Comparison of ENCODE assay signal across 8 cellular contexts in genomic region chr19:45402469-45403070, GRCh38. TPM values are rescaled to one million over a fixed set of nuclear protein-coding genes. Genes with fewer than 3 reads are reported as not detected.
DNase-seq lines count a peak whose midpoint lies in the region; ATAC-seq and TF ChIP-seq lines count a peak whose summit lies in the region.

No MANE protein-coding gene starts in this region.

- ATAC-seq in PC-3: no peak
- no peak for ATAC-seq in GM21367 (IDR thresholded peaks at IDR 0.05; ENCODE audit: unreplicated experiment)

- no peak for TF ChIP-seq EP300 in sigmoid colon (IDR thresholded peaks at IDR 0.05)

- WGBS in sigmoid colon, 2 donors: 7 to 17% methylated on average over 32 of the region's 32 CpGs

- no peaks in the 10 kb centered on the region for H3K27me3 ChIP-seq in PC-3 (ENCODE audit: low read length)
- peaks cover 6 to 18% (median 9%) of the 10 kb centered on the region in 3 donors for H3K27me3 ChIP-seq in sigmoid colon

- H3K9ac ChIP-seq in ES-I3 (ENCODE audit: low read depth, low read length) (peak overlapping the region; percentile 26; the same call in 1 of the 2 replicates), PC-3 (ENCODE audit: low read length) (no peak overlapping the region)

- H3K4me3 ChIP-seq in PC-3 (ENCODE audit: low read length): no peak overlapping the region
- no peak overlapping the region for H3K4me3 ChIP-seq in fibroblast of the aortic adventitia (ENCODE audit: low read depth, low read length)
- no peak overlapping the region for H3K4me3 ChIP-seq in sigmoid colon

- peaks cover 61% of the 10 kb centered on the region for H3K79me2 ChIP-seq in PC-3 (ENCODE audit: low read length)

- no peak for DNase-seq in PC-3
- no peak for DNase-seq in fibroblast of the aortic adventitia (ENCODE audit: low read depth)
- peak; percentile 66 for DNase-seq in sigmoid colon
- DNase-seq in hypothalamus (lab: John Stamatoyannopoulos, UW): no peak
- no peak for DNase-seq in MV-4-11 (lab: John Stamatoyannopoulos, UW)
- no peak for DNase-seq in cerebellar nuclear complex (lab: John Stamatoyannopoulos, UW)

- no peak overlapping the region for H2AFZ ChIP-seq in PC-3 (ENCODE audit: low read length)

- H3K27ac ChIP-seq in PC-3 (ENCODE audit: low read length): no peak overlapping the region
- H3K27ac ChIP-seq in sigmoid colon: peak overlapping the region in 1 of 4 donors; percentile 29

- no peaks in the 10 kb centered on the region for H3K36me3 ChIP-seq in ES-I3 (ENCODE audit: insufficient read depth, low read length)
- no peaks in the 10 kb centered on the region for H3K36me3 ChIP-seq in PC-3 (ENCODE audit: low read depth, low read length)
- no peaks in the 10 kb centered on the region for H3K36me3 ChIP-seq in sigmoid colon

- CTCF ChIA-PET in PC-3 (lab: Charles Lee): no interaction called here

- H3K4me2 ChIP-seq in PC-3 (ENCODE audit: low read length): peak overlapping the region; percentile 84

- no peaks in the 10 kb centered on the region for H4K20me1 ChIP-seq in PC-3 (ENCODE audit: low read length)

- BruUV-seq in PC-3 (replicated peaks; lab: Mats Ljungman, UMichigan): no TSS peak

- TF ChIP-seq CTCF in PC-3 (conservative IDR thresholded peaks at IDR 0.05; ENCODE audit: low read depth, low read length) (no peak), fibroblast of the aortic adventitia (IDR thresholded peaks at IDR 0.05; ENCODE audit: insufficient read depth, low read length) (peak; percentile 29), sigmoid colon (IDR thresholded peaks at IDR 0.05) (peak in 1 of 4 experiments; percentile 24)

- H3K9me3 ChIP-seq in ES-I3 (ENCODE audit: control insufficient read depth, insufficient read depth, low read length): no peaks in the 10 kb centered on the region
- no peaks in the 10 kb centered on the region for H3K9me3 ChIP-seq in PC-3 (ENCODE audit: low read length)
- H3K9me3 ChIP-seq in sigmoid colon: no peaks in the 10 kb centered on the region

- H3K4me1 ChIP-seq in ES-I3 (ENCODE audit: insufficient read depth, low read length): peaks cover 18% of the 10 kb centered on the region
- H3K4me1 ChIP-seq in PC-3 (ENCODE audit: insufficient read depth, low read length): peaks cover 18% of the 10 kb centered on the region; the same call in 1 of the 2 replicates
- peaks cover 2 to 47% (median 38%) of the 10 kb centered on the region in 4 donors for H3K4me1 ChIP-seq in sigmoid colon

- no peak for TF ChIP-seq POLR2A in sigmoid colon (IDR thresholded peaks at IDR 0.05)

- no peaks in the 10 kb centered on the region for H3K9me2 ChIP-seq in PC-3 (replicated peaks; ENCODE audit: low read length)

- POLR2A ChIA-PET in PC-3 (lab: Charles Lee; ENCODE audit: unreplicated experiment): no interaction called here

- intact Hi-C loops in PC-3 (cut with micrococcal nuclease) (no loop called here), sigmoid colon (cut with DNase I) (no loop called here)

- H3F3A ChIP-seq in PC-3 (ENCODE audit: low read length, unreplicated experiment): no peaks in the 10 kb centered on the region

RNA-seq across cellular contexts. Expression of gene PPP1R13L, which starts 2.3 kb away (rescaled TPM):
- total RNA-seq in PC-3 (2014; rRNA removed) (28.6 and 36.4 TPM in 2 replicates), fibroblast of the aortic adventitia (ENCODE audit: low replicate concordance) (1.3 and 2.8 TPM in 2 replicates), sigmoid colon (1 to 10 TPM; 5.8 to 9.4 (median 7.7) TPM)
- 10 to 100 TPM; 15.6 to 34.0 (median 18.0) TPM for polyA plus RNA-seq in sigmoid colon

RNA-seq across cellular contexts. Expression of gene POLR1G, which starts 3.9 kb away (rescaled TPM):
- total RNA-seq in PC-3 (2014; rRNA removed): 25.9 and 43.0 TPM in 2 replicates
- 3.0 and 5.7 TPM in 2 replicates for total RNA-seq in fibroblast of the aortic adventitia (ENCODE audit: low replicate concordance)
- total RNA-seq in sigmoid colon: 1 to 10 TPM; 1.6 to 4.2 (median 3.8) TPM
- polyA plus RNA-seq in sigmoid colon: 1 to 10 TPM; 1.2 to 5.6 (median 2.3) TPM

RNA-seq across cellular contexts. Expression of gene ERCC1, which starts 21.1 kb away (rescaled TPM):
- total RNA-seq in PC-3 (2014; rRNA removed) (56.2 and 57.3 TPM in 2 replicates), fibroblast of the aortic adventitia (ENCODE audit: low replicate concordance) (109 and 111 TPM in 2 replicates), sigmoid colon (10 to 100 TPM; 41.8 to 67.0 (median 64.4) TPM)
- 10 to 100 TPM; 27.3 to 31.8 (median 30.1) TPM for polyA plus RNA-seq in sigmoid colon

RNA-seq across cellular contexts. Expression of gene ERCC2, which starts 32.2 kb away (rescaled TPM):
- total RNA-seq in PC-3 (2014; rRNA removed) (48.0 and 57.5 TPM in 2 replicates), fibroblast of the aortic adventitia (ENCODE audit: low replicate concordance) (22.3 and 34.8 TPM in 2 replicates), sigmoid colon (10 to 100 TPM in 1 of 4 donors, 1 to 10 TPM in 3; 4.6 to 12.8 (median 9.8) TPM)
- polyA plus RNA-seq in sigmoid colon: 10 to 100 TPM in 1 of 3 donors, 1 to 10 TPM in 2; 4.2 to 12.9 (median 9.0) TPM
